Comparison of ENCODE assay signal across 9 cellular contexts in genomic region chr15:101293122-101293521, GRCh38. TPM values are rescaled to one million over a fixed set of nuclear protein-coding genes. Genes with fewer than 3 reads are reported as not detected.
DNase-seq lines count a peak whose midpoint lies in the region; ATAC-seq, FAIRE-seq and TF ChIP-seq lines count a peak whose summit lies in the region.
"Had no signal": no experiment of that assay in that cellular context is flagged by ENCODE, and none has a peak within 500 bp of the region (broad histone marks: within the 10 kb centered on the region; RNA-seq: fewer than 3 reads in every experiment).

No MANE protein-coding gene starts in this region.

- peaks cover 6% of the 10 kb centered on the region; the same call in 1 of the 2 replicates for H3K23me2 ChIP-seq in H1 (ENCODE audit: low read depth, low read length)

- peaks cover 5% of the 10 kb centered on the region for H3K4me1 ChIP-seq in NT2/D1 (ENCODE audit: insufficient read depth, insufficient read length)
- peaks cover 3 to 5% (median 4%) of the 10 kb centered on the region in 4 experiments; a peak in 4 of 7 replicates for H3K4me1 ChIP-seq in H1 (replicated peaks in 1 of 4; ENCODE audit: control insufficient read depth in 3 of 4, insufficient read depth in 4 of 4, low read length in 3 of 4)
- H3K4me1 ChIP-seq in parathyroid adenoma, result peaks cover 3% of the 10 kb centered on the region
- H3K4me1 ChIP-seq in tibial nerve, result peaks cover 0 to 53% (median 19%) of the 10 kb centered on the region in 4 donors

- FAIRE-seq in H1 (lab: Jason Lieb, UNC), result no peak

- peaks cover 6% of the 10 kb centered on the region for H3K79me1 ChIP-seq in H1 (ENCODE audit: low read depth, low read length)

- no peak overlapping the region for H2BK12ac ChIP-seq in H1 (ENCODE audit: low read depth, low read length)

- H3K4me3 ChIP-seq in GM12865 (ENCODE audit: low read depth, low read length) (peak overlapping the region; percentile 100), NT2/D1 (ENCODE audit: insufficient read length, low read depth) (peak overlapping the region; percentile 87), H1 (ENCODE audit: extremely low read depth in 1 of 4, insufficient read depth in 2 of 4, low read depth in 3 of 4, low read length in 4 of 4) (peak overlapping the region; percentile 19 to 95 (median 94); a peak in 5 of 8 replicates), parathyroid adenoma (ENCODE audit: low read depth, low read length) (peak overlapping the region; percentile 81), tibial nerve (peak overlapping the region in 2 of 4 donors; percentile 97 to 99)

- ATAC-seq in HG02588 (IDR thresholded peaks at IDR 0.05; ENCODE audit: unreplicated experiment) (no peak), HG03520 (IDR thresholded peaks at IDR 0.05; ENCODE audit: unreplicated experiment) (no peak), GM21786 (IDR thresholded peaks at IDR 0.05; ENCODE audit: unreplicated experiment) (no peak)

- no peak overlapping the region for H2BK120ac ChIP-seq in H1 (replicated peaks; ENCODE audit: low read depth, low read length)

- no peak overlapping the region for H4K5ac ChIP-seq in H1 (ENCODE audit: insufficient read length, low read depth, low read length)

- no peak overlapping the region for H4K91ac ChIP-seq in H1 (replicated peaks; ENCODE audit: insufficient read length, low read length)

- H4K8ac ChIP-seq in H1 (ENCODE audit: extremely low read depth, insufficient read depth, low read length), result no peak overlapping the region

- no peak overlapping the region for H2BK20ac ChIP-seq in H1 (ENCODE audit: low read length)

- H2BK5ac ChIP-seq in H1 (ENCODE audit: low read depth, low read length), result no peak overlapping the region

- H3K4ac ChIP-seq in H1 (replicated peaks; ENCODE audit: insufficient read length, low read depth, low read length), result no peak overlapping the region

- TF ChIP-seq EP300 in H1 (IDR thresholded peaks at IDR 0.05; ENCODE audit: borderline replicate concordance in 1 of 2, low read depth in 2 of 2, low read length in 2 of 2) (no peak), tibial nerve (IDR thresholded peaks at IDR 0.05) (no peak)

- H3K14ac ChIP-seq in H1 (ENCODE audit: insufficient read length), result no peak overlapping the region

- no peak for TF ChIP-seq RAD21 in H1 (IDR thresholded peaks at IDR 0.05 in 1 of 2, conservative IDR thresholded peaks at IDR 0.05 in 1 of 2; ENCODE audit: low read depth in 2 of 2, low read length in 2 of 2)

- H3K27ac ChIP-seq in H1 (ENCODE audit: low read depth, low read length) (no peak overlapping the region), parathyroid adenoma (no peak overlapping the region), tibial nerve (peak overlapping the region in 1 of 4 donors; percentile 98)

- H3K9me3 ChIP-seq in NT2/D1 (ENCODE audit: insufficient read depth, low read length) (no peaks in the 10 kb centered on the region), H1 (ENCODE audit: insufficient read depth in 2 of 2, low read depth in 1 of 2, low read length in 1 of 2) (no peaks in the 10 kb centered on the region), parathyroid adenoma (ENCODE audit: control insufficient read depth, low read length) (no peaks in the 10 kb centered on the region), tibial nerve (no peaks in the 10 kb centered on the region)

- 89% methylated on average over 10 of the region's 10 CpGs; no CpG with 5 or more reads in 1 of the 2 experiments for WGBS in H1 (ENCODE audit: extremely low coverage in 1 of 2, insufficient coverage in 1 of 2, insufficient read length in 1 of 2, insufficient replicate concordance in 2 of 2, low coverage in 1 of 2, low lambda C conversion rate in 2 of 2, missing lambda C conversion rate in 1 of 2), 2 experiments
- WGBS in tibial nerve, 2 donors, result 73 to 79% methylated on average over 10 of the region's 10 CpGs

- CTCF ChIA-PET in H1 (lab: Charles Lee; ENCODE audit: partially characterized antibody), result interaction anchor here (0.7 to 2.8 kb wide), 9 partner anchors 9 to 363 kb away, joined by 3 to 21 read pairs (median 3); partner anchors contain the start of gene CHSY1

- no peak overlapping the region for H2AK5ac ChIP-seq in H1 (ENCODE audit: low read depth, low read length)

- no peak overlapping the region for H2AFZ ChIP-seq in H1 (ENCODE audit: low read length)
- no peak overlapping the region for H2AFZ ChIP-seq in parathyroid adenoma

- H3K27me3 ChIP-seq in NT2/D1 (ENCODE audit: insufficient read depth, insufficient read length), result no peaks in the 10 kb centered on the region
- no peaks in the 10 kb centered on the region for H3K27me3 ChIP-seq in H1 (replicated peaks in 1 of 4; ENCODE audit: control insufficient read depth in 3 of 4, extremely low read depth in 1 of 4, insufficient read depth in 3 of 4, low read length in 3 of 4)
- H3K27me3 ChIP-seq in parathyroid adenoma (ENCODE audit: control insufficient read depth, insufficient read depth, low read length), result no peaks in the 10 kb centered on the region
- H3K27me3 ChIP-seq in tibial nerve, result no peaks in the 10 kb centered on the region

- TF ChIP-seq CTCF in GM12865 (IDR thresholded peaks at IDR 0.05; ENCODE audit: insufficient read depth, low read depth, low read length, missing control alignments), result no peak
- no peak for TF ChIP-seq CTCF in H1 (IDR thresholded peaks at IDR 0.05; ENCODE audit: control extremely low read depth in 1 of 3, insufficient read depth in 1 of 3, low read depth in 1 of 3, low read length in 3 of 3)
- no peak for TF ChIP-seq CTCF in parathyroid adenoma (IDR thresholded peaks at IDR 0.05)
- TF ChIP-seq CTCF in tibial nerve (IDR thresholded peaks at IDR 0.05), result no peak

- POLR2A ChIA-PET in H1 (lab: Charles Lee; ENCODE audit: partially characterized antibody), result interaction anchor here (1.2 to 2.2 kb wide), 3 partner anchors 8 to 235 kb away, joined by 4 to 5 read pairs (median 5); no protein-coding TSS in a partner anchor

- peaks cover 10 to 15% of the 10 kb centered on the region in 2 experiments for H4K20me1 ChIP-seq in H1 (replicated peaks in 1 of 2; ENCODE audit: control insufficient read depth in 1 of 2, insufficient read depth in 2 of 2, low read length in 2 of 2)

- peak; percentile 51 for DNase-seq in GM12865 (ENCODE audit: low read depth)
- no peak for DNase-seq in NT2/D1 (ENCODE audit: low read depth, low spot score)
- no peak for DNase-seq in H1 (ENCODE audit: low read depth in 1 of 2, low spot score in 2 of 2)
- no peak for DNase-seq in tibial nerve (ENCODE audit: low spot score in 2 of 2)
- DNase-seq: activated CD4-positive, CD25-positive, alpha-beta regulatory T cell had no signal

- no peak overlapping the region for H2BK15ac ChIP-seq in H1 (ENCODE audit: low read length)

- H3K18ac ChIP-seq in H1 (ENCODE audit: extremely low read depth, low read length), result no peak overlapping the region

- no peak overlapping the region for H3K56ac ChIP-seq in H1 (replicated peaks; ENCODE audit: insufficient read length, low read depth, low read length)

- H3K4me2 ChIP-seq in H1 (ENCODE audit: insufficient read depth in 1 of 2, low read depth in 2 of 2, low read length in 2 of 2) (peak overlapping the region; percentile 72 to 73), parathyroid adenoma (ENCODE audit: low read length) (peak overlapping the region; percentile 80)

- H3K79me2 ChIP-seq in H1 (ENCODE audit: control insufficient read depth in 1 of 2, insufficient read depth in 2 of 2, low read length in 2 of 2) (peaks cover 31 to 62% of the 10 kb centered on the region in 2 experiments), parathyroid adenoma (peaks cover 26% of the 10 kb centered on the region)

- peak overlapping the region; percentile 91 for H3K9ac ChIP-seq in NT2/D1 (ENCODE audit: insufficient read length, low read depth)
- H3K9ac ChIP-seq in H1 (replicated peaks in 1 of 4; ENCODE audit: extremely low read depth in 1 of 4, low read depth in 3 of 4, low read length in 3 of 4), result no peak overlapping the region
- H3K9ac ChIP-seq in parathyroid adenoma, result no peak overlapping the region

- H3K36me3 ChIP-seq in NT2/D1 (ENCODE audit: insufficient read depth, insufficient read length, low read length) (peaks cover 50% of the 10 kb centered on the region), H1 (ENCODE audit: control insufficient read depth in 2 of 4, insufficient read depth in 4 of 4, low read length in 3 of 4) (peaks cover 0 to 17% (median 4%) of the 10 kb centered on the region in 4 experiments; a peak in 4 of 8 replicates), parathyroid adenoma (ENCODE audit: control insufficient read depth, insufficient read depth, low read length) (no peaks in the 10 kb centered on the region), tibial nerve (peaks cover 0 to 30% (median 0%) of the 10 kb centered on the region in 3 donors)

- H3K23ac ChIP-seq in H1 (ENCODE audit: insufficient read length), result no peak overlapping the region

- TF ChIP-seq POLR2A in H1 (IDR thresholded peaks at IDR 0.05; ENCODE audit: control extremely low read depth in 1 of 2, low read depth in 2 of 2, low read length in 2 of 2) (no peak), tibial nerve (IDR thresholded peaks at IDR 0.05) (no peak)

RNA-seq across cellular contexts. Expression of gene SNRPA1, which starts 1.9 kb away (rescaled TPM):
- total RNA-seq in H1 (2021; fragmentation: NEBNext Ultra II Directional; extraction: Animal tissue kit (Norgen Biotek cat#: 25700)), result 214 and 221 TPM in 2 replicates
- 140 and 143 TPM in 2 replicates for polyA plus RNA-seq in H1 (2011; rRNA removed)
- polyA plus RNA-seq in H1 (2011; cell fraction: cytosol; rRNA removed), result 226 TPM
- 37.4 TPM for polyA plus RNA-seq in H1 (2011; cell fraction: nucleus; rRNA removed)
- 168 to 211 TPM (median 174 TPM) in 4 replicates for polyA plus RNA-seq in H1 (2012, experiment 1 of 2)
- 66.1 TPM for polyA plus RNA-seq in H1 (2012, experiment 2 of 2)
- polyA plus RNA-seq in H1 (2013, experiment 1 of 2), result 160 TPM
- 163 TPM for polyA plus RNA-seq in H1 (2013, experiment 2 of 2)
- polyA minus RNA-seq in H1 (2011; rRNA and poly(A)+ RNA removed), result 46.8 and 53.6 TPM in 2 replicates
- polyA minus RNA-seq in H1 (2011; cell fraction: cytosol; rRNA and poly(A)+ RNA removed), result 59.4 TPM
- polyA minus RNA-seq in H1 (2011; cell fraction: nucleus; rRNA and poly(A)+ RNA removed), result 34.4 TPM
- total RNA-seq in tibial nerve, result 10 to 100 TPM; 28.4 to 50.6 (median 40.0) TPM

RNA-seq across cellular contexts. Expression of gene SELENOS, which starts 15.8 kb away (rescaled TPM):
- total RNA-seq in H1 (2021; fragmentation: NEBNext Ultra II Directional; extraction: Animal tissue kit (Norgen Biotek cat#: 25700)), result 45.2 and 46.0 TPM in 2 replicates
- 31.0 and 45.1 TPM in 2 replicates for polyA plus RNA-seq in H1 (2011; rRNA removed)
- polyA plus RNA-seq in H1 (2011; cell fraction: cytosol; rRNA removed), result 51.7 TPM
- 16.3 TPM for polyA plus RNA-seq in H1 (2011; cell fraction: nucleus; rRNA removed)
- polyA plus RNA-seq in H1 (2012, experiment 1 of 2), result 33.4 to 41.9 TPM (median 36.8 TPM) in 4 replicates
- polyA plus RNA-seq in H1 (2012, experiment 2 of 2), result 35.5 TPM
- polyA plus RNA-seq in H1 (2013, experiment 1 of 2), result 61.0 TPM
- 78.8 TPM for polyA plus RNA-seq in H1 (2013, experiment 2 of 2)
- polyA minus RNA-seq in H1 (2011; rRNA and poly(A)+ RNA removed), result 16.3 and 16.9 TPM in 2 replicates
- 5.7 TPM for polyA minus RNA-seq in H1 (2011; cell fraction: cytosol; rRNA and poly(A)+ RNA removed)
- 17.3 TPM for polyA minus RNA-seq in H1 (2011; cell fraction: nucleus; rRNA and poly(A)+ RNA removed)
- total RNA-seq in tibial nerve, result 100 to 1,000 TPM in 1 of 4 donors, 10 to 100 TPM in 3; 64.8 to 104 (median 88.0) TPM

RNA-seq across cellular contexts. Expression of gene CHSY1, which starts 41.3 kb away (rescaled TPM):
- 60.3 and 60.7 TPM in 2 replicates for total RNA-seq in H1 (2021; fragmentation: NEBNext Ultra II Directional; extraction: Animal tissue kit (Norgen Biotek cat#: 25700))
- polyA plus RNA-seq in H1 (2011; rRNA removed), result 15.5 and 24.9 TPM in 2 replicates
- 22.3 TPM for polyA plus RNA-seq in H1 (2011; cell fraction: cytosol; rRNA removed)
- 14.3 TPM for polyA plus RNA-seq in H1 (2011; cell fraction: nucleus; rRNA removed)
- 29.7 to 40.6 TPM (median 32.7 TPM) in 4 replicates for polyA plus RNA-seq in H1 (2012, experiment 1 of 2)
- 5.0 TPM for polyA plus RNA-seq in H1 (2012, experiment 2 of 2)
- 66.9 TPM for polyA plus RNA-seq in H1 (2013, experiment 1 of 2)
- 67.9 TPM for polyA plus RNA-seq in H1 (2013, experiment 2 of 2)
- 33.5 and 40.4 TPM in 2 replicates for polyA minus RNA-seq in H1 (2011; rRNA and poly(A)+ RNA removed)
- polyA minus RNA-seq in H1 (2011; cell fraction: cytosol; rRNA and poly(A)+ RNA removed), result 26.6 TPM
- polyA minus RNA-seq in H1 (2011; cell fraction: nucleus; rRNA and poly(A)+ RNA removed), result 25.8 TPM
- 10 to 100 TPM; 22.0 to 29.7 (median 24.6) TPM for total RNA-seq in tibial nerve
